Comparison of ENCODE assay signal across 28 cellular contexts in genomic region chr2:96893289-96894150, GRCh38. TPM values are rescaled to one million over a fixed set of nuclear protein-coding genes. Genes with fewer than 3 reads are reported as not detected.
A peak's percentile ranks its signal among the peaks of the same experiment; 100 is the strongest.
DNase-seq lines count a peak whose midpoint lies in the region; ATAC-seq, FAIRE-seq and TF ChIP-seq lines count a peak whose summit lies in the region.
"Had no signal": no experiment of that assay in that cellular context is flagged by ENCODE, and none has a peak within 500 bp of the region (broad histone marks: within the 10 kb centered on the region; RNA-seq: fewer than 3 reads in every experiment).

No MANE protein-coding gene starts in this region.

- no peak for TF ChIP-seq POLR2A in uterus (IDR thresholded peaks at IDR 0.05)

- H3K36me3 Mint-ChIP-seq in activated CD4-positive, alpha-beta T cell treated with anti-CD3 and anti-CD28 coated beads, Interleukin-2, amount 10 ng/mL, durations not matched to agents 7 days and 5 days (ENCODE audit: low read depth) = no peaks in the 10 kb centered on the region
- H3K36me3 Mint-ChIP-seq in endothelial cell (ENCODE audit: low read depth, unreplicated experiment) (no peaks in the 10 kb centered on the region), nephron (ENCODE audit: low read depth) (no peaks in the 10 kb centered on the region)
- H3K36me3 Mint-ChIP-seq: mesothelial cell of epicardium had no signal

- H3K9me3 ChIP-seq in uterus (no peaks in the 10 kb centered on the region), pancreas (no peaks in the 10 kb centered on the region)
- H3K9me3 ChIP-seq: A549, SJSA1, upper lobe of left lung had no signal

- no peak for TF ChIP-seq CTCF in endothelial cell (IDR thresholded peaks at IDR 0.05; ENCODE audit: unreplicated experiment)
- TF ChIP-seq CTCF in nephron (IDR thresholded peaks at IDR 0.05; ENCODE audit: unreplicated experiment in 3 of 3) = no peak
- no peak for TF ChIP-seq CTCF in uterus (IDR thresholded peaks at IDR 0.05)
- TF ChIP-seq CTCF in pancreas (IDR thresholded peaks at IDR 0.05) = no peak

- CTCF ChIA-PET in activated CD4-positive, alpha-beta T cell treated with anti-CD3 and anti-CD28 coated beads, Interleukin-2, amount 10 ng/mL, durations not matched to agents 7 days and 5 days (lab: Charles Lee) = interaction anchor here (1.5 to 1.8 kb wide), 2 partner anchors 27 to 35 kb away, joined by 3 to 5 read pairs; partner anchors contain the start of gene ANKRD39

- H3K4me1 Mint-ChIP-seq in activated CD4-positive, alpha-beta T cell treated with anti-CD3 and anti-CD28 coated beads, Interleukin-2, amount 10 ng/mL, durations not matched to agents 7 days and 5 days = peaks cover 63% of the 10 kb centered on the region
- peaks cover 46% of the 10 kb centered on the region for H3K4me1 Mint-ChIP-seq in endothelial cell (ENCODE audit: unreplicated experiment)
- peaks cover 67% of the 10 kb centered on the region for H3K4me1 Mint-ChIP-seq in nephron

- H3K27me3 ChIP-seq in uterus (no peaks in the 10 kb centered on the region), pancreas (no peaks in the 10 kb centered on the region)
- H3K27me3 ChIP-seq: SJSA1, upper lobe of left lung had no signal

- WGBS in pancreas, 2 donors = 88 to 93% methylated on average over 16 of the region's 16 CpGs

- no peaks in the 10 kb centered on the region for H3K36me3 ChIP-seq in uterus
- no peaks in the 10 kb centered on the region for H3K36me3 ChIP-seq in pancreas
- H3K36me3 ChIP-seq: SJSA1, upper lobe of left lung had no signal

- no peak for ATAC-seq in GM18907 (IDR thresholded peaks at IDR 0.05; ENCODE audit: unreplicated experiment)
- no peak for ATAC-seq in pancreas
- ATAC-seq: A549; left cardiac atrium; stimulated activated naive CD8-positive, alpha-beta T cell treated with anti-CD3 and anti-CD28 coated beads, Interleukin-15, Interleukin-2, amounts not matched to agents 100 U/mL and 50 U/mL, for 24 hours had no signal

- intact Hi-C loops in uterus (cut with DNase I; ENCODE audit: low total_unique reads) (no loop called here), pancreas (cut with DNase I) (no loop called here)

- DNase-seq in activated CD4-positive, alpha-beta T cell treated with anti-CD3 and anti-CD28 coated beads, Interleukin-2, amount 10 ng/mL, durations not matched to agents 7 days and 5 days = no peak
- DNase-seq in activated CD4-positive, alpha-beta T cell treated with anti-CD3 and anti-CD28 coated beads for 1 hour = no peak
- DNase-seq in endothelial cell (ENCODE audit: low spot score) (no peak), T-helper 1 cell (no peak), uterus (no peak), pancreas (no peak)
- DNase-seq: activated CD4-positive, alpha-beta memory T cell treated with anti-CD3 and anti-CD28 coated beads, Interleukin-2, amount 10 ng/mL, durations not matched to agents 7 days and 5 days; activated naive CD4-positive, alpha-beta T cell; activated T-cell treated with anti-CD3 and anti-CD28 coated beads, Interleukin-2, amount 50 U/mL, for 24 hours; C1 segment of cervical spinal cord; cerebellar nuclear complex; DMS153; effector CD8-positive, alpha-beta T cell; left cardiac atrium; NCI-H1092; NCI-H2081; NCI-H446; NK-92 treated with Interleukin-12 subunit alpha and Interleukin-12 subunit beta, amount 100 ng/mL, for 24 hours; small intestine; stimulated activated naive CD8-positive, alpha-beta T cell treated with anti-CD3 and anti-CD28 coated beads, Interleukin-15, Interleukin-2, amounts not matched to agents 100 U/mL and 50 U/mL, for 24 hours had no signal

- H3K27me3 Mint-ChIP-seq in activated CD4-positive, alpha-beta T cell treated with anti-CD3 and anti-CD28 coated beads, Interleukin-2, amount 10 ng/mL, durations not matched to agents 7 days and 5 days = no peaks in the 10 kb centered on the region
- H3K27me3 Mint-ChIP-seq in endothelial cell (ENCODE audit: unreplicated experiment) (peaks cover 21% of the 10 kb centered on the region), nephron (ENCODE audit: low read depth) (peaks cover under 1% of the 10 kb centered on the region)
- H3K27me3 Mint-ChIP-seq: activated CD4-positive, alpha-beta memory T cell treated with anti-CD3 and anti-CD28 coated beads, Interleukin-2, amount 10 ng/mL, durations not matched to agents 7 days and 5 days; activated T-cell treated with anti-CD3 and anti-CD28 coated beads, Interleukin-2, amount 50 U/mL, for 24 hours had no signal

- H3K27ac Mint-ChIP-seq in activated CD4-positive, alpha-beta T cell treated with anti-CD3 and anti-CD28 coated beads, Interleukin-2, amount 10 ng/mL, durations not matched to agents 7 days and 5 days = peak overlapping the region; percentile 56
- peak overlapping the region; percentile 19 for H3K27ac Mint-ChIP-seq in endothelial cell (ENCODE audit: unreplicated experiment)
- peak overlapping the region in 2 of 3 experiments; percentile 61 to 74 for H3K27ac Mint-ChIP-seq in nephron
- H3K27ac Mint-ChIP-seq: activated CD4-positive, alpha-beta memory T cell treated with anti-CD3 and anti-CD28 coated beads, Interleukin-2, amount 10 ng/mL, durations not matched to agents 7 days and 5 days; activated T-cell treated with anti-CD3 and anti-CD28 coated beads, Interleukin-2, amount 50 U/mL, for 24 hours; T-helper 2 cell treated with Interferon-gamma antibody and Interleukin-4, amounts not matched to agents 5 μg/mL and 100 μg/mL, for 36 hours had no signal

- H3K27ac ChIP-seq in uterus (peak overlapping the region in 1 of 2 donors; percentile 41), pancreas (no peak overlapping the region)
- H3K27ac ChIP-seq: A549, SJSA1, upper lobe of left lung had no signal

- no peak overlapping the region for H3K4me3 ChIP-seq in uterus
- no peak overlapping the region for H3K4me3 ChIP-seq in pancreas
- H3K4me3 ChIP-seq: A549, SJSA1, upper lobe of left lung had no signal

- H3K4me1 ChIP-seq in uterus (peaks cover 0 to 20% of the 10 kb centered on the region in 2 donors), pancreas (no peaks in the 10 kb centered on the region)

- FAIRE-seq in pancreas (lab: Jason Lieb, UNC) = no peak
- FAIRE-seq: A549, RCC 7860, small intestine had no signal

- no peak overlapping the region for H3K4me3 Mint-ChIP-seq in activated CD4-positive, alpha-beta T cell treated with anti-CD3 and anti-CD28 coated beads, Interleukin-2, amount 10 ng/mL, durations not matched to agents 7 days and 5 days
- H3K4me3 Mint-ChIP-seq in endothelial cell (ENCODE audit: unreplicated experiment) = peak overlapping the region; percentile 31
- H3K4me3 Mint-ChIP-seq in nephron = no peak overlapping the region
- H3K4me3 Mint-ChIP-seq: activated CD4-positive, alpha-beta memory T cell treated with anti-CD3 and anti-CD28 coated beads, Interleukin-2, amount 10 ng/mL, durations not matched to agents 7 days and 5 days; activated T-cell treated with anti-CD3 and anti-CD28 coated beads, Interleukin-2, amount 50 U/mL, for 24 hours; mesothelial cell of epicardium; T-helper 2 cell treated with Interferon-gamma antibody and Interleukin-4, amounts not matched to agents 5 μg/mL and 100 μg/mL, for 36 hours had no signal

- no peaks in the 10 kb centered on the region for H3K9me3 Mint-ChIP-seq in activated CD4-positive, alpha-beta T cell treated with anti-CD3 and anti-CD28 coated beads, Interleukin-2, amount 10 ng/mL, durations not matched to agents 7 days and 5 days
- H3K9me3 Mint-ChIP-seq in endothelial cell (ENCODE audit: unreplicated experiment) = no peaks in the 10 kb centered on the region
- no peaks in the 10 kb centered on the region for H3K9me3 Mint-ChIP-seq in nephron
- H3K9me3 Mint-ChIP-seq: activated CD4-positive, alpha-beta memory T cell treated with anti-CD3 and anti-CD28 coated beads, Interleukin-2, amount 10 ng/mL, durations not matched to agents 7 days and 5 days; activated T-cell treated with anti-CD3 and anti-CD28 coated beads, Interleukin-2, amount 50 U/mL, for 24 hours; mesothelial cell of epicardium; T-helper 2 cell treated with Interferon-gamma antibody and Interleukin-4, amounts not matched to agents 5 μg/mL and 100 μg/mL, for 36 hours had no signal

- POLR2A ChIA-PET in activated CD4-positive, alpha-beta T cell treated with anti-CD3 and anti-CD28 coated beads, Interleukin-2, amount 10 ng/mL, durations not matched to agents 7 days and 5 days (lab: Charles Lee) = no interaction called here

RNA-seq across cellular contexts. Expression of gene SEMA4C, which starts 23.6 kb away (rescaled TPM):
- 10 to 100 TPM; 25.5 to 35.4 TPM for total RNA-seq in activated CD4-positive, alpha-beta T cell treated with anti-CD3 and anti-CD28 coated beads, Interleukin-2, amount 10 ng/mL, durations not matched to agents 7 days and 5 days
- total RNA-seq in endothelial cell (ENCODE audit: unreplicated experiment) (279 TPM), uterus (100 to 1,000 TPM in 1 of 4 donors, 10 to 100 TPM in 3; 31.8 to 117 (median 61.7) TPM), pancreas (10 to 100 TPM in 2 of 6 donors, 1 to 10 TPM in 4; 6.7 to 21.8 (median 8.3) TPM)
- polyA plus RNA-seq in pancreas = 10 to 100 TPM; 14.0 to 17.2 TPM

RNA-seq across cellular contexts. Expression of gene ANKRD39, which starts 35.7 kb away (rescaled TPM):
- 10 to 100 TPM; 32.8 to 35.8 TPM for total RNA-seq in activated CD4-positive, alpha-beta T cell treated with anti-CD3 and anti-CD28 coated beads, Interleukin-2, amount 10 ng/mL, durations not matched to agents 7 days and 5 days
- 14.9 TPM for total RNA-seq in endothelial cell (ENCODE audit: unreplicated experiment)
- total RNA-seq in uterus = 100 to 1,000 TPM in 1 of 4 donors, 10 to 100 TPM in 2, 1 to 10 TPM in 1; 4.7 to 162 (median 16.9) TPM
- 1 to 10 TPM; 4.7 to 8.9 (median 5.7) TPM for total RNA-seq in pancreas
- polyA plus RNA-seq in pancreas = 10 to 100 TPM; 13.2 to 14.9 TPM

RNA-seq across cellular contexts. Expression of gene ANKRD23, which starts 49.7 kb away (rescaled TPM):
- total RNA-seq in activated CD4-positive, alpha-beta T cell treated with anti-CD3 and anti-CD28 coated beads, Interleukin-2, amount 10 ng/mL, durations not matched to agents 7 days and 5 days = 10 to 100 TPM; 17.0 to 17.3 TPM
- total RNA-seq in endothelial cell (ENCODE audit: unreplicated experiment) (4.7 TPM), uterus (10 to 100 TPM in 2 of 4 donors, 1 to 10 TPM in 2; 4.4 to 23.2 (median 8.6) TPM), pancreas (1 to 10 TPM in 5 of 6 donors, under 1 TPM in 1; 0.95 to 3.2 (median 2.4) TPM)
- polyA plus RNA-seq in pancreas = 10 to 100 TPM in 1 of 2 donors, 1 to 10 TPM in 1; 8.2 to 10.9 TPM
